24 cellular contexts compared by ENCODE assay signal in the genomic region with DNA sequence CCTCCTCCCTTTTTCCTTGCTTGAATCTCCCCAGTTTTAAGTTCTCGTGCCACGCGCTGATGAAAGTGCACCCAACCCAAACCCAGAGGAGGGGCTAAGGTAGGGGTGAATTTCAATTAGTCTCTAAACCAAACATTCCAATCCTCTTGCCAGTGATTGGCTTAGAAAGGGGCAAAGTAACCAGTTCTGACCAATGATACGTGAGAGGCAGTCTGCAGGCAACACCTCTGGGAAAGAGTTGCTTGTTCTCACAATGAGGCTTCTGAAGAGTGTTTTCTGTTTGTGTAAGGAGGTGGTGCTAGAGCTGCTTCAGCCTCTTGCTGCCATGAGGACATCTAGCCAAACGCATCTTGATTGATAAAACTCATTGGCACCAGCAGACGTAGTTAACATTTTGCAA. TPM values are rescaled to one million over a fixed set of nuclear protein-coding genes. Genes with fewer than 3 reads are reported as not detected.
DNase-seq lines count a peak whose midpoint lies in the region; FAIRE-seq and TF ChIP-seq lines count a peak whose summit lies in the region.
"Had no signal": no experiment of that assay in that cellular context is flagged by ENCODE, and none has a peak within 500 bp of the region (broad histone marks: within the 10 kb centered on the region; RNA-seq: fewer than 3 reads in every experiment).

No MANE protein-coding gene starts in this region.

- H3K4me1 ChIP-seq in A673 (ENCODE audit: insufficient read depth, low read length, poor library complexity, severe bottlenecking) = no peaks in the 10 kb centered on the region
- H3K4me1 ChIP-seq: colonic mucosa had no signal

- H3K27ac ChIP-seq in A673 (ENCODE audit: low read depth, low read length, poor library complexity, severe bottlenecking) = no peak overlapping the region
- H3K27ac ChIP-seq: A549, BLaER1, colonic mucosa, PC-9 had no signal

- DNase-seq in A673 (ENCODE audit: low spot score) = peak; percentile 11
- peak; percentile 17 for DNase-seq in H7
- peak; percentile 73 for DNase-seq in NCI-H748 treated with DMSO at 0.1 percent for 48 hours (lab: John Stamatoyannopoulos, UW)
- peak; percentile 64 for DNase-seq in left kidney (ENCODE audit: low read depth, low spot score)
- DNase-seq in D721Med (ENCODE audit: insufficient read length, low spot score) = no peak
- DNase-seq in A172 (ENCODE audit: low spot score) = no peak
- no peak for DNase-seq in epidermal melanocyte (ENCODE audit: insufficient read length, low spot score)
- DNase-seq in posterior vena cava (ENCODE audit: low spot score) = no peak
- DNase-seq: activated CD4-positive, alpha-beta T cell treated with anti-CD3 and anti-CD28 coated beads for 36 hours; activated effector memory CD4-positive, alpha-beta T cell treated with Interleukin-2 at 50 U/mL for 16 hours; activated T-cell treated with anti-CD3 and anti-CD28 coated beads for 4 hours; anterior cingulate cortex; colonic mucosa; DMS79 treated with DMSO at 0.1 percent for 48 hours; effector CD8-positive, alpha-beta T cell; erythroblast; NCI-H1048; NCI-H1694 treated with DMSO at 0.1 percent for 48 hours; NCI-H226; PC-9; stimulated activated naive CD8-positive, alpha-beta T cell treated with anti-CD3 and anti-CD28 coated beads, Interleukin-15, amount 100 ng/mL, for 72 hours; T-helper 2 cell had no signal

- TF ChIP-seq CTCF in A673 (conservative IDR thresholded peaks at IDR 0.05; ENCODE audit: low read depth, low read length) (no peak), D721Med (IDR thresholded peaks at IDR 0.05; ENCODE audit: insufficient read depth, missing control alignments) (no peak)

- POLR2A ChIA-PET in A673 (lab: Charles Lee; ENCODE audit: low non-redundant PET) = no interaction called here

- H3K27me3 ChIP-seq in A673 (replicated peaks; ENCODE audit: insufficient read depth, low read depth, low read length, poor library complexity) (no peaks in the 10 kb centered on the region), H7 (ENCODE audit: control insufficient read depth, insufficient read depth, low read length) (no peaks in the 10 kb centered on the region)
- H3K27me3 ChIP-seq: BLaER1, colonic mucosa had no signal

- H3K4me3 ChIP-seq in A673 (ENCODE audit: low read depth, low read length, poor library complexity, severe bottlenecking) (no peak overlapping the region), H7 (ENCODE audit: insufficient read depth, low read depth, low read length) (no peak overlapping the region)
- H3K4me3 ChIP-seq: A549, BLaER1, colonic mucosa, PC-9 had no signal

- no TSS peak for BruUV-seq in A673 (replicated peaks; lab: Mats Ljungman, UMichigan)

- no peaks in the 10 kb centered on the region for H3K36me3 ChIP-seq in A673 (ENCODE audit: insufficient read depth, low read length, poor library complexity, severe bottlenecking)
- no peaks in the 10 kb centered on the region for H3K36me3 ChIP-seq in H7 (replicated peaks; ENCODE audit: control insufficient read depth, insufficient read depth, low read length)
- H3K36me3 ChIP-seq: BLaER1, colonic mucosa had no signal

- CTCF ChIA-PET in A673 (lab: Charles Lee) = no interaction called here

- intact Hi-C loops in A673 (cut with micrococcal nuclease; ENCODE audit: unreplicated experiment) = loop anchor here (2.0 kb wide), 2 partner anchors 403 to 529 kb away; no protein-coding TSS in a partner anchor
- intact Hi-C loops in posterior vena cava (cut with DNase I) = loop anchor here (5.0 to 10.0 kb wide), 2 partner anchors 389 to 407 kb away; no protein-coding TSS in a partner anchor

- H3K9me3 ChIP-seq in A673 (ENCODE audit: low read depth, low read length, poor library complexity, severe bottlenecking) = no peaks in the 10 kb centered on the region
- H3K9me3 ChIP-seq: A549, BLaER1, colonic mucosa had no signal

- FAIRE-seq in D721Med (lab: Jason Lieb, UNC) = no peak
- FAIRE-seq: A549 had no signal

RNA-seq across cellular contexts. Expression of a gene that starts 21.8 kb away (rescaled TPM):
- total RNA-seq in A673 (2021) (8.5 and 9.5 TPM in 2 replicates), posterior vena cava (1 to 10 TPM; 2.7 to 3.1 TPM)
- 5.4 and 5.8 TPM in 2 replicates for total RNA-seq in H7 (2014; rRNA removed; shearing (Covaris generic))
- total RNA-seq in A172 (2014; rRNA removed; shearing (Covaris generic)) = 5.3 and 6.0 TPM in 2 replicates

Comparison
In these comparisons a context has a peak if more than half of its experiments do, and no peak if none do; other contexts are left out.
1. DNase-seq: peak in A673 (single experiment), H7 (single experiment), NCI-H748 treated with DMSO at 0.1 percent for 48 hours (single experiment) and left kidney (single experiment); none in D721Med (single experiment), A172 (single experiment), epidermal melanocyte (single experiment) and posterior vena cava (single experiment).